25 cellular contexts compared by ENCODE assay signal in genomic region chr10:48473704-48474103, GRCh38.
"Had no signal": no experiment of that assay in that cellular context is flagged by ENCODE, and none has a peak within 500 bp of the region (broad histone marks: within the 10 kb centered on the region; RNA-seq: fewer than 3 reads in every experiment).

No MANE protein-coding gene starts in this region.

- H3K27ac Mint-ChIP-seq: activated naive CD8-positive, alpha-beta T cell; activated T-helper 1 cell treated with anti-CD3 and anti-CD28 coated beads, Interleukin-12 subunit alpha, Interleukin-12 subunit beta, Interleukin-2, Interleukin-4 antibody, amounts not matched to agents 30 ng/mL and 10 ng/mL and 1 ng/mL, durations not matched to agents 14 hours and 24 hours and 36 hours; immature natural killer cell; memory B cell; naive thymus-derived CD8-positive, alpha-beta T cell; T-helper 2 cell treated with Interferon-gamma antibody and Interleukin-4, amounts not matched to agents 5 μg/mL and 100 μg/mL, for 36 hours had no signal

- H3K36me3 Mint-ChIP-seq: activated naive CD8-positive, alpha-beta T cell; immature natural killer cell; memory B cell; naive thymus-derived CD8-positive, alpha-beta T cell had no signal

- H3K9me3 ChIP-seq: heart left ventricle had no signal

- H3K27me3 Mint-ChIP-seq: activated naive CD8-positive, alpha-beta T cell had no signal

- ATAC-seq: heart left ventricle; left colon; naive thymus-derived CD8-positive, alpha-beta T cell had no signal

- H3K36me3 ChIP-seq: heart left ventricle, right atrium auricular region, tibial nerve had no signal

- H3K4me3 ChIP-seq: heart left ventricle, right atrium auricular region, tibial nerve had no signal

- H3K4me1 ChIP-seq: right atrium auricular region, tibial nerve had no signal

- H3K27me3 ChIP-seq: heart left ventricle, right atrium auricular region, tibial nerve had no signal

- H3K4me1 Mint-ChIP-seq: immature natural killer cell; naive thymus-derived CD8-positive, alpha-beta T cell had no signal

- FAIRE-seq: colon, kidney had no signal

- DNase-seq: activated CD4-positive, alpha-beta T cell treated with anti-CD3 and anti-CD28 coated beads for 4 hours; activated CD4-positive, alpha-beta T cell treated with anti-CD3 and anti-CD28 coated beads, Interleukin-2, amount 50 U/mL, for 4 hours; activated T-cell treated with anti-CD3 and anti-CD28 coated beads for 4 hours; anterior cingulate cortex; effector memory CD4-positive, alpha-beta T cell; erythroblast; heart left ventricle; hypothalamus; immature natural killer cell; kidney; left colon; nucleus accumbens; stimulated activated CD4-positive, alpha-beta T cell treated with anti-CD3 and anti-CD28 coated beads, Interleukin-15, amount 100 ng/mL, for 24 hours; stimulated activated CD4-positive, alpha-beta T cell treated with anti-CD3 and anti-CD28 coated beads, Interleukin-2, amount 100 ng/mL, for 24 hours; stimulated activated naive CD4-positive, alpha-beta T cell; T-helper 1 cell had no signal

- H3K4me3 Mint-ChIP-seq: activated naive CD8-positive, alpha-beta T cell; activated T-helper 1 cell treated with anti-CD3 and anti-CD28 coated beads, Interleukin-12 subunit alpha, Interleukin-12 subunit beta, Interleukin-2, Interleukin-4 antibody, amounts not matched to agents 30 ng/mL and 10 ng/mL and 1 ng/mL, durations not matched to agents 14 hours and 24 hours and 36 hours; immature natural killer cell; memory B cell; naive thymus-derived CD8-positive, alpha-beta T cell; neural crest cell; T-helper 2 cell treated with Interferon-gamma antibody and Interleukin-4, amounts not matched to agents 5 μg/mL and 100 μg/mL, for 36 hours had no signal

- H3K9me3 Mint-ChIP-seq: activated T-helper 1 cell treated with anti-CD3 and anti-CD28 coated beads, Interleukin-12 subunit alpha, Interleukin-12 subunit beta, Interleukin-2, Interleukin-4 antibody, amounts not matched to agents 30 ng/mL and 10 ng/mL and 1 ng/mL, durations not matched to agents 14 hours and 24 hours and 36 hours; immature natural killer cell; memory B cell; naive thymus-derived CD8-positive, alpha-beta T cell; neural crest cell; T-helper 2 cell treated with Interferon-gamma antibody and Interleukin-4, amounts not matched to agents 5 μg/mL and 100 μg/mL, for 36 hours had no signal

- H3K27ac ChIP-seq: heart left ventricle, right atrium auricular region, tibial nerve had no signal
